ENCODE assay signal across 18 cellular contexts in genomic region chr10:78549536-78549935, GRCh38.
DNase-seq lines count a peak whose midpoint lies in the region; ATAC-seq and TF ChIP-seq lines count a peak whose summit lies in the region.
"Had no signal": no experiment of that assay in that cellular context is flagged by ENCODE, and none has a peak within 500 bp of the region (broad histone marks: within the 10 kb centered on the region; RNA-seq: fewer than 3 reads in every experiment).

No MANE protein-coding gene starts in this region.

- peak; percentile 44 for DNase-seq in NCI-H146 (lab: John Stamatoyannopoulos, UW)
- peak; percentile 77 for DNase-seq in NCI-H69 (lab: John Stamatoyannopoulos, UW)
- DNase-seq in omental fat pad (ENCODE audit: low spot score) = no peak
- no peak for DNase-seq in HFFc6
- DNase-seq in NCI-H446 treated with DMSO at 0.1 percent for 48 hours (lab: John Stamatoyannopoulos, UW) = no peak
- DNase-seq: activated CD4-positive, alpha-beta T cell treated with anti-CD3 and anti-CD28 coated beads for 48 hours; activated CD8-positive, alpha-beta memory T cell treated with anti-CD3 and anti-CD28 coated beads, Interleukin-2, amount 50 U/mL, for 48 hours; activated gamma-delta T cell; GM23248; islet precursor cell; NCI-H1694 treated with DMSO at 0.1 percent for 48 hours; occipital lobe; stimulated activated naive CD4-positive, alpha-beta T cell; tibial artery had no signal

- no peaks in the 10 kb centered on the region for H3K9me3 Mint-ChIP-seq in HFFc6

- TF ChIP-seq CTCF in omental fat pad (IDR thresholded peaks at IDR 0.05) (no peak), HFFc6 (IDR thresholded peaks at IDR 0.05) (no peak)

- peak; percentile 38 for ATAC-seq in omental fat pad (ENCODE audit: low FRiP score)
- ATAC-seq in HG03571 (IDR thresholded peaks at IDR 0.05; ENCODE audit: unreplicated experiment) = no peak
- ATAC-seq: sciatic nerve had no signal

- H3K27me3 Mint-ChIP-seq in HFFc6 (ENCODE audit: insufficient read depth) = peaks cover 48% of the 10 kb centered on the region

- H3K4me3 Mint-ChIP-seq in HFFc6 = no peak overlapping the region
- H3K4me3 Mint-ChIP-seq: dendritic cell treated with granulocyte-macrophage colony-stimulating factor and Interleukin-4, amounts not matched to agents 40 ng/mL and 50 ng/mL, for 4 days had no signal

- H3K27ac Mint-ChIP-seq in HFFc6 = no peak overlapping the region
- H3K27ac Mint-ChIP-seq: dendritic cell treated with granulocyte-macrophage colony-stimulating factor and Interleukin-4, amounts not matched to agents 40 ng/mL and 50 ng/mL, for 4 days had no signal

- no peaks in the 10 kb centered on the region for H3K4me1 Mint-ChIP-seq in HFFc6 (ENCODE audit: low read depth)

- TF ChIP-seq RAD21 in Ishikawa (IDR thresholded peaks at IDR 0.05; ENCODE audit: low read depth) = peak; percentile 2; the same call in 1 of the 2 replicates

- H3K36me3 Mint-ChIP-seq in HFFc6 (ENCODE audit: low read depth) = no peaks in the 10 kb centered on the region

- TF ChIP-seq EP300 in Ishikawa (IDR thresholded peaks at IDR 0.05; ENCODE audit: borderline replicate concordance) = peak; percentile 70; the same call in 1 of the 2 replicates

TF ChIP-seq in Ishikawa, 13 proteins besides CTCF, POLR2A, EP300 and RAD21:
- no peak for TF ChIP-seq CREB1 (IDR thresholded peaks at IDR 0.05; ENCODE audit: low read depth)
- peak; percentile 60 for TF ChIP-seq MAX (IDR thresholded peaks at IDR 0.05)
- TF ChIP-seq FOXM1 (IDR thresholded peaks at IDR 0.05; ENCODE audit: borderline replicate concordance, low read depth) = peak; percentile 34; the same call in 1 of the 2 replicates
- TF ChIP-seq, protein P1, sequence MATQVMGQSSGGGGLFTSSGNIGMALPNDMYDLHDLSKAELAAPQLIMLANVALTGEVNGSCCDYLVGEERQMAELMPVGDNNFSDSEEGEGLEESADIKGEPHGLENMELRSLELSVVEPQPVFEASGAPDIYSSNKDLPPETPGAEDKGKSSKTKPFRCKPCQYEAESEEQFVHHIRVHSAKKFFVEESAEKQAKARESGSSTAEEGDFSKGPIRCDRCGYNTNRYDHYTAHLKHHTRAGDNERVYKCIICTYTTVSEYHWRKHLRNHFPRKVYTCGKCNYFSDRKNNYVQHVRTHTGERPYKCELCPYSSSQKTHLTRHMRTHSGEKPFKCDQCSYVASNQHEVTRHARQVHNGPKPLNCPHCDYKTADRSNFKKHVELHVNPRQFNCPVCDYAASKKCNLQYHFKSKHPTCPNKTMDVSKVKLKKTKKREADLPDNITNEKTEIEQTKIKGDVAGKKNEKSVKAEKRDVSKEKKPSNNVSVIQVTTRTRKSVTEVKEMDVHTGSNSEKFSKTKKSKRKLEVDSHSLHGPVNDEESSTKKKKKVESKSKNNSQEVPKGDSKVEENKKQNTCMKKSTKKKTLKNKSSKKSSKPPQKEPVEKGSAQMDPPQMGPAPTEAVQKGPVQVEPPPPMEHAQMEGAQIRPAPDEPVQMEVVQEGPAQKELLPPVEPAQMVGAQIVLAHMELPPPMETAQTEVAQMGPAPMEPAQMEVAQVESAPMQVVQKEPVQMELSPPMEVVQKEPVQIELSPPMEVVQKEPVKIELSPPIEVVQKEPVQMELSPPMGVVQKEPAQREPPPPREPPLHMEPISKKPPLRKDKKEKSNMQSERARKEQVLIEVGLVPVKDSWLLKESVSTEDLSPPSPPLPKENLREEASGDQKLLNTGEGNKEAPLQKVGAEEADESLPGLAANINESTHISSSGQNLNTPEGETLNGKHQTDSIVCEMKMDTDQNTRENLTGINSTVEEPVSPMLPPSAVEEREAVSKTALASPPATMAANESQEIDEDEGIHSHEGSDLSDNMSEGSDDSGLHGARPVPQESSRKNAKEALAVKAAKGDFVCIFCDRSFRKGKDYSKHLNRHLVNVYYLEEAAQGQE (IDR thresholded peaks at IDR 0.05; ENCODE audit: low read depth) = no peak
- TF ChIP-seq TAF1 (IDR thresholded peaks at IDR 0.05; ENCODE audit: low read depth) = no peak
- peak; percentile 46; the same call in 1 of the 2 replicates for TF ChIP-seq YY1 (IDR thresholded peaks at IDR 0.05; ENCODE audit: low read depth)
- TF ChIP-seq TCF12 (IDR thresholded peaks at IDR 0.05; ENCODE audit: low read depth) = peak; percentile 84
- no peak for TF ChIP-seq EGR1 (IDR thresholded peaks at IDR 0.05)
- TF ChIP-seq NFIC (IDR thresholded peaks at IDR 0.05) = peak; percentile 95
- 0 out of 2 replicates have a peak, but pooled peaks have one; percentile 11 for TF ChIP-seq USF1 (IDR thresholded peaks at IDR 0.05)
- no peak; the same call in none of the 2 replicates for TF ChIP-seq TEAD4 (IDR thresholded peaks at IDR 0.05)
- TF ChIP-seq CEBPB (IDR thresholded peaks at IDR 0.05) = no peak
- no peak for TF ChIP-seq ZBTB7A (IDR thresholded peaks at IDR 0.05; ENCODE audit: low read depth)

Comparison
In these comparisons a context has a peak if more than half of its experiments do, and no peak if none do; other contexts are left out.
1. DNase-seq: peak in NCI-H146 (single experiment) and NCI-H69 (single experiment); none in omental fat pad (single experiment), HFFc6 (single experiment) and NCI-H446 treated with DMSO at 0.1 percent for 48 hours (single experiment).